In the genomic region with DNA sequence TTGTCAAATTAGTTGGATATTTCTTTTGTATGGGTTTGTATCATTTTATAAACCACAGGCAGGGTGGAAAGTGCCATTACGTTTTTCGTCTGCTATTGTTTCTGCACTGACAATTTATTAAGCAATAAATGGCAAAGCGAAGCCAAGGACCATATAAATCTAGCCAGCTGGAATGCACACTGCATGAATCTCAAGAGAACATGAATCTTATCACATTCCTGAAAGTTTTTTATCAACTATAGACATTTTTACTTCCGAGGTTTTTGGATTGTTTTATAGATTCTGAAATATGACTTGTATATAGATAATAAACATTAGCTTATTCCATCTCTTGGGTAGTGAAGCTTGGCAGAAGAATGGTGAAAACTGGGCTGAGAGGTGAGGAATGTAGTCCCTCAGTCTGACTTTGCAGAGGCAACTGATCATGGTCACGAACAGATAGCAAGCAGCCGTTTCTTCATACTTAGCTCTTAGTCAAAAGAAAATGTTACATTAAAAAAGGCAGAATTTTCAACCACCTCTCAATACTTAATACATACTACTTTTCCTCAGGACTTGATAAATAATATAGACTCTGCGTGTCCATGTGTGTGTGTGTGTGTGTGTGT, we compare ENCODE assay signal across 21 cellular contexts.
A peak's percentile ranks its signal among the peaks of the same experiment; 100 is the strongest.
DNase-seq lines count a peak whose midpoint lies in the region; ATAC-seq and TF ChIP-seq lines count a peak whose summit lies in the region.
"Had no signal": no experiment of that assay in that cellular context is flagged by ENCODE, and none has a peak within 500 bp of the region (broad histone marks: within the 10 kb centered on the region; RNA-seq: fewer than 3 reads in every experiment).

No MANE protein-coding gene starts in this region.

- peaks cover 58% of the 10 kb centered on the region for H3K4me1 Mint-ChIP-seq in chondrocyte (ENCODE audit: low read depth)
- H3K4me1 Mint-ChIP-seq in stimulated activated naive CD8-positive, alpha-beta T cell treated with anti-CD3 and anti-CD28 coated beads, Interleukin-15, amount 100 ng/mL, for 72 hours = no peaks in the 10 kb centered on the region
- H3K4me1 Mint-ChIP-seq: naive thymus-derived CD4-positive, alpha-beta T cell; T-cell had no signal

- H3K4me1 ChIP-seq in IMR-90 (ENCODE audit: control insufficient read depth, insufficient read depth, low read length) = peaks cover 5% of the 10 kb centered on the region
- H3K4me1 ChIP-seq in mesenchymal stem cell (ENCODE audit: control insufficient read depth, insufficient read depth, low read depth, low read length) = peaks cover 3% of the 10 kb centered on the region
- H3K4me1 ChIP-seq: parathyroid adenoma had no signal

- no peaks in the 10 kb centered on the region for H3K9me3 Mint-ChIP-seq in chondrocyte (ENCODE audit: low read depth)
- H3K9me3 Mint-ChIP-seq in stimulated activated naive CD8-positive, alpha-beta T cell treated with anti-CD3 and anti-CD28 coated beads, Interleukin-15, amount 100 ng/mL, for 72 hours = peaks cover 0 to 4% of the 10 kb centered on the region in 2 donors
- H3K9me3 Mint-ChIP-seq: activated naive CD4-positive, alpha-beta T cell treated with anti-CD3 and anti-CD28 coated beads, Interleukin-2, amount 50 U/mL, for 72 hours had no signal

- H3K9me3 ChIP-seq in IMR-90 (ENCODE audit: control insufficient read depth, insufficient read depth, low read length) (no peaks in the 10 kb centered on the region), mesenchymal stem cell (ENCODE audit: control insufficient read depth, low read length) (no peaks in the 10 kb centered on the region)
- H3K9me3 ChIP-seq: sigmoid colon had no signal

- H2AK5ac ChIP-seq in IMR-90 (ENCODE audit: low read depth, low read length) (no peak overlapping the region), mesenchymal stem cell (ENCODE audit: low read length, severe bottlenecking) (no peak overlapping the region)

- H3K4me3 ChIP-seq in AG10803 (ENCODE audit: low read length) (no peak overlapping the region), IMR-90 (ENCODE audit: insufficient read depth, low read depth, low read length) (no peak overlapping the region), mesenchymal stem cell (ENCODE audit: insufficient read depth in 1 of 2, low read depth in 1 of 2, low read length in 2 of 2) (peak overlapping the region in 1 of 2 experiments; percentile 33)
- H3K4me3 ChIP-seq: sigmoid colon had no signal

- TF ChIP-seq RAD21 in IMR-90 (IDR thresholded peaks at IDR 0.05; ENCODE audit: low read length) = no peak

- H3K23ac ChIP-seq in IMR-90 (ENCODE audit: low read depth, low read length) (no peak overlapping the region), mesenchymal stem cell (ENCODE audit: low read length in 2 of 2) (no peak overlapping the region)

- CTCF ChIA-PET in IMR-90 (lab: Yijun Ruan, JAX) = no interaction called here

- no peaks in the 10 kb centered on the region for H3K27me3 Mint-ChIP-seq in chondrocyte (ENCODE audit: low read depth)
- H3K27me3 Mint-ChIP-seq in stimulated activated naive CD8-positive, alpha-beta T cell treated with anti-CD3 and anti-CD28 coated beads, Interleukin-15, amount 100 ng/mL, for 72 hours = peaks cover 8% of the 10 kb centered on the region
- H3K27me3 Mint-ChIP-seq: stimulated activated naive B cell treated with anti-CD40 and anti-IgM and Interleukin-4, amounts not matched to agents 10 μg/mL and 1 μg/mL and 100 μg/mL, for 72 hours had no signal

- H3K36me3 ChIP-seq in IMR-90 (ENCODE audit: control insufficient read depth, insufficient read depth, low read length) = no peaks in the 10 kb centered on the region
- H3K36me3 ChIP-seq in mesenchymal stem cell (ENCODE audit: control insufficient read depth in 1 of 2, insufficient read depth in 2 of 2, low read depth in 1 of 2, low read length in 2 of 2) = no peaks in the 10 kb centered on the region
- H3K36me3 ChIP-seq: sigmoid colon had no signal

- peak; percentile 65 for ATAC-seq in IMR-90 (ENCODE audit: low read depth)
- ATAC-seq in GM18498 (IDR thresholded peaks at IDR 0.05; ENCODE audit: unreplicated experiment) = no peak
- no peak for ATAC-seq in stimulated activated naive CD8-positive, alpha-beta T cell treated with anti-CD3 and anti-CD28 coated beads, Interleukin-15, amount 100 ng/mL, for 72 hours
- ATAC-seq: activated naive CD4-positive, alpha-beta T cell treated with anti-CD3 and anti-CD28 coated beads, Interleukin-2, amount 50 U/mL, for 72 hours; naive thymus-derived CD4-positive, alpha-beta T cell; stimulated activated naive B cell treated with anti-CD40 and anti-IgM and Interleukin-4, amounts not matched to agents 10 μg/mL and 1 μg/mL and 100 μg/mL, for 72 hours; T-cell had no signal

- 0 out of 2 replicates have a peak overlapping the region, but pooled peaks have one; percentile 6 for H3K4me2 ChIP-seq in IMR-90 (ENCODE audit: low read depth, low read length)
- H3K4me2 ChIP-seq in mesenchymal stem cell (ENCODE audit: low read length, poor library complexity, severe bottlenecking) = no peak overlapping the region

- H3K56ac ChIP-seq in IMR-90 (ENCODE audit: extremely low read depth, insufficient read depth, low read length) = no peak overlapping the region

- POLR2A ChIA-PET in IMR-90 (lab: Charles Lee; ENCODE audit: unreplicated experiment) = no interaction called here

- dilution Hi-C loops in IMR-90 (cut with HindIII; ENCODE audit: low sequenced_read_pairs, unreplicated experiment) = no loop called here

- no peak overlapping the region for H4K5ac ChIP-seq in IMR-90 (ENCODE audit: low read depth, low read length)

- BruUV-seq in IMR-90 (replicated peaks; lab: Mats Ljungman, UMichigan) = no TSS peak

- WGBS in IMR-90 (ENCODE audit: extremely low coverage in 2 of 2, insufficient read length in 1 of 2), 2 experiments = no CpG with 5 or more reads among the region's 7 CpGs
- 89% methylated on average over 4 of the region's 7 CpGs for WGBS in mesenchymal stem cell

- H3K14ac ChIP-seq in IMR-90 (replicated peaks; ENCODE audit: low read depth, low read length) (no peak overlapping the region; the same call in 1 of the 2 replicates), mesenchymal stem cell (ENCODE audit: low read length in 2 of 2) (no peak overlapping the region)

- peak overlapping the region; percentile 82 for H3K27ac Mint-ChIP-seq in chondrocyte (ENCODE audit: unreplicated experiment)
- no peak overlapping the region for H3K27ac Mint-ChIP-seq in stimulated activated naive CD8-positive, alpha-beta T cell treated with anti-CD3 and anti-CD28 coated beads, Interleukin-15, amount 100 ng/mL, for 72 hours
- H3K27ac Mint-ChIP-seq: activated naive CD4-positive, alpha-beta T cell treated with anti-CD3 and anti-CD28 coated beads, Interleukin-2, amount 50 U/mL, for 72 hours; naive thymus-derived CD4-positive, alpha-beta T cell; T-cell had no signal

- no peak overlapping the region for H3K9ac ChIP-seq in IMR-90 (ENCODE audit: low read depth, low read length)
- peak overlapping the region; percentile 26 for H3K9ac ChIP-seq in mesenchymal stem cell (ENCODE audit: low read length)
- H3K9ac ChIP-seq: parathyroid adenoma had no signal

- no peak overlapping the region for H2AK9ac ChIP-seq in IMR-90 (replicated peaks; ENCODE audit: low read depth, low read length, poor library complexity)

- no peak overlapping the region for H2BK12ac ChIP-seq in mesenchymal stem cell (ENCODE audit: low read length in 2 of 2)

- intact Hi-C loops in IMR-90 (cut with micrococcal nuclease) = no loop called here

- no peaks in the 10 kb centered on the region for H3K27me3 ChIP-seq in IMR-90 (ENCODE audit: control insufficient read depth, insufficient read depth, low read length)
- no peaks in the 10 kb centered on the region for H3K27me3 ChIP-seq in mesenchymal stem cell (ENCODE audit: control insufficient read depth in 1 of 2, insufficient read depth in 1 of 2, low read length in 2 of 2)
- H3K27me3 ChIP-seq: sigmoid colon had no signal

- no peaks in the 10 kb centered on the region; a peak in 1 of 4 replicates for H3K79me1 ChIP-seq in IMR-90 (ENCODE audit: low read depth in 1 of 2, low read length in 2 of 2)
- peaks cover 32% of the 10 kb centered on the region for H3K79me1 ChIP-seq in mesenchymal stem cell (replicated peaks; ENCODE audit: low read length, poor library complexity, severe bottlenecking)

- no peak overlapping the region for H2BK15ac ChIP-seq in IMR-90 (ENCODE audit: low read depth, low read length)
- no peak overlapping the region for H2BK15ac ChIP-seq in mesenchymal stem cell (ENCODE audit: low read depth, poor library complexity, severe bottlenecking)

- H3K18ac ChIP-seq in IMR-90 (ENCODE audit: low read depth, low read length) (no peak overlapping the region), mesenchymal stem cell (ENCODE audit: low read depth in 1 of 2, low read length in 2 of 2) (no peak overlapping the region)

- H2BK5ac ChIP-seq in IMR-90 (ENCODE audit: low read depth, low read length, poor library complexity, severe bottlenecking) (no peak overlapping the region), mesenchymal stem cell (ENCODE audit: low read depth, low read length, poor library complexity, severe bottlenecking) (no peak overlapping the region)

- in situ Hi-C loops in IMR-90 (cut with MboI; ENCODE audit: low sequenced_read_pairs) = no loop called here

- TF ChIP-seq POLR2A in IMR-90 (IDR thresholded peaks at IDR 0.05; ENCODE audit: low read depth, low read length) = no peak

- H3K36me3 Mint-ChIP-seq in chondrocyte (ENCODE audit: low read depth) = no peaks in the 10 kb centered on the region
- H3K36me3 Mint-ChIP-seq: T-cell had no signal

- H2BK120ac ChIP-seq in IMR-90 (ENCODE audit: low read depth, low read length) = no peak overlapping the region
- no peak overlapping the region for H2BK120ac ChIP-seq in mesenchymal stem cell (ENCODE audit: low read depth, low read length)

- H2AFZ ChIP-seq in IMR-90 (replicated peaks; ENCODE audit: low read length, poor library complexity) = no peak overlapping the region
- no peak overlapping the region for H2AFZ ChIP-seq in mesenchymal stem cell (ENCODE audit: low read depth, low read length)
- H2AFZ ChIP-seq: parathyroid adenoma had no signal

- no peaks in the 10 kb centered on the region; the same call in 1 of the 2 replicates for H3K9me1 ChIP-seq in IMR-90 (ENCODE audit: insufficient read depth, low read length)

- H3K4ac ChIP-seq in IMR-90 (ENCODE audit: low read depth, low read length) (no peak overlapping the region), mesenchymal stem cell (ENCODE audit: low read depth in 1 of 2, low read length in 2 of 2) (no peak overlapping the region)

- no peaks in the 10 kb centered on the region for H4K20me1 ChIP-seq in IMR-90 (ENCODE audit: insufficient read depth, low read length)

- H3K27ac ChIP-seq in IMR-90 (ENCODE audit: insufficient read depth, low read length) (no peak overlapping the region), mesenchymal stem cell (ENCODE audit: low read length, poor library complexity, severe bottlenecking) (no peak overlapping the region)
- H3K27ac ChIP-seq: parathyroid adenoma had no signal

- H4K8ac ChIP-seq in IMR-90 (ENCODE audit: low read depth in 2 of 2, low read length in 2 of 2) (no peak overlapping the region), mesenchymal stem cell (ENCODE audit: low read length) (no peak overlapping the region)

- no peak overlapping the region for H2BK20ac ChIP-seq in IMR-90 (ENCODE audit: low read depth, low read length)

- TF ChIP-seq CTCF in AG10803 (conservative IDR thresholded peaks at IDR 0.05; ENCODE audit: low read length) (no peak), IMR-90 (conservative IDR thresholded peaks at IDR 0.05; ENCODE audit: low read depth, low read length) (no peak), chondrocyte (IDR thresholded peaks at IDR 0.05) (no peak)

- no peak overlapping the region for H3K4me3 Mint-ChIP-seq in chondrocyte (ENCODE audit: unreplicated experiment)
- no peak overlapping the region for H3K4me3 Mint-ChIP-seq in stimulated activated naive CD8-positive, alpha-beta T cell treated with anti-CD3 and anti-CD28 coated beads, Interleukin-15, amount 100 ng/mL, for 72 hours
- H3K4me3 Mint-ChIP-seq: naive thymus-derived CD4-positive, alpha-beta T cell; stimulated activated naive B cell treated with anti-CD40 and anti-IgM and Interleukin-4, amounts not matched to agents 10 μg/mL and 1 μg/mL and 100 μg/mL, for 72 hours; T-cell had no signal

- H4K91ac ChIP-seq in IMR-90 (ENCODE audit: insufficient read depth, low read depth, low read length) (no peak overlapping the region), mesenchymal stem cell (ENCODE audit: low read length) (no peak overlapping the region)

- DNase-seq in AG10803 (ENCODE audit: low read depth) (peak; percentile 68), IMR-90 (peak; percentile 57), chondrocyte (ENCODE audit: low spot score) (no peak), mesenchymal stem cell (no peak), NCI-H2029 (lab: John Stamatoyannopoulos, UW) (no peak), HT-29 (ENCODE audit: low spot score) (no peak)
- DNase-seq in stimulated activated naive CD8-positive, alpha-beta T cell treated with anti-CD3 and anti-CD28 coated beads, Interleukin-15, amount 100 ng/mL, for 72 hours = no peak
- DNase-seq: activated CD4-positive, alpha-beta T cell treated with anti-CD3 and anti-CD28 coated beads for 4 hours; cortex of kidney; DMS79; foreskin fibroblast; mesendoderm; naive thymus-derived CD4-positive, alpha-beta T cell; NCI-H2171 treated with DMSO at 0.1 percent for 48 hours; NCI-H526 treated with DMSO at 0.1 percent for 48 hours; sigmoid colon; stimulated activated naive B cell treated with anti-CD40 and anti-IgM and Interleukin-4, amounts not matched to agents 10 μg/mL and 1 μg/mL and 100 μg/mL, for 72 hours; T-cell had no signal

Comparison
In these comparisons a context has a peak if more than half of its experiments do, and no peak if none do; other contexts are left out.
1. DNase-seq: peak in AG10803 (single experiment) and IMR-90 (single experiment); none in chondrocyte (single experiment), mesenchymal stem cell (single experiment), NCI-H2029 (single experiment), stimulated activated naive CD8-positive, alpha-beta T cell treated with anti-CD3 and anti-CD28 coated beads, Interleukin-15, amount 100 ng/mL, for 72 hours (0 of 2) and HT-29 (single experiment).